ENCODE assay signal across 8 cellular contexts in the genomic region with DNA sequence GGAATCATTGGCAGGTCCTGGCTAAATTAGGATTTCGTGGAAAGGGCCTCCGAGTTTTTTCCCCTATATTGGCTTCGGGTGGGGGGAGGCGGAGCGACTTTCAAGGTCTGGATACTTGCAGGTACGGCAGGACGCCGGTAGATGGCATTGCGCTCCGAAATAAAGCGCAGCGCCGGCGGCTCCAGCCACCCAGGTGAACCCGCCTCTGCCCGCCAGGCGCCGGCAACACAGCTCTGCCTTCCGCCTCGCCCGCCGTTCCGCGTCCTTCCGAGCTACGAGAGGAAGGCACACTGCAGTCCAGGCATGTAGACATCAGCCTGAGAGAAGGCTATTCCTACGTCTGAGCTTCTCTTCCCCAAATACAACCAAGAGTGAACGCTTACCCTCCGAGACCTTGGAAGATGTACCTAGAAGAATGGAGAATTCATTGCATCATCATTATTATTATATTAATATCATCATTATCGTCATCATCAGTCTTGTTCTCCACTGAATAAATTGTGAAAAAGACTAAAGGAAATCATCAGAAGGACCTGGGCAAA.
DNase-seq lines count a peak whose midpoint lies in the region; ATAC-seq and TF ChIP-seq lines count a peak whose summit lies in the region.

No MANE protein-coding gene starts in this region.

- peaks cover 2% of the 10 kb centered on the region for H3K36me3 Mint-ChIP-seq in activated naive CD4-positive, alpha-beta T cell treated with anti-CD3 and anti-CD28 coated beads, Interleukin-2, amount 10 ng/mL, durations not matched to agents 7 days and 5 days

- peaks cover 19% of the 10 kb centered on the region for H3K4me1 ChIP-seq in Loucy (ENCODE audit: insufficient read depth, low read length, poor library complexity, severe bottlenecking)
- peaks cover 2% of the 10 kb centered on the region for H3K4me1 ChIP-seq in osteoblast (ENCODE audit: insufficient read depth, low read length)
- peaks cover 6 to 37% of the 10 kb centered on the region in 2 donors for H3K4me1 ChIP-seq in thoracic aorta (ENCODE audit: control insufficient read depth in 1 of 2, low read depth in 2 of 2)

- DNase-seq in G401 (ENCODE audit: low spot score) (peak; percentile 80), HCEC 1CT (peak; percentile 80), SHP77 (lab: John Stamatoyannopoulos, UW) (peak; percentile 53 to 73), globus pallidus (ENCODE audit: low spot score) (peak; percentile 61), osteoblast (ENCODE audit: insufficient read length, low spot score, missing footprints) (peak; percentile 80), thoracic aorta (ENCODE audit: low spot score) (peak; percentile 34)
- DNase-seq in activated naive CD4-positive, alpha-beta T cell treated with anti-CD3 and anti-CD28 coated beads, Interleukin-2, amount 10 ng/mL, durations not matched to agents 7 days and 5 days: peak; percentile 83

- CTCF ChIA-PET in activated naive CD4-positive, alpha-beta T cell treated with anti-CD3 and anti-CD28 coated beads, Interleukin-2, amount 10 ng/mL, durations not matched to agents 7 days and 5 days (lab: Charles Lee): interaction anchor here (0.7 to 5.2 kb wide), 16 partner anchors 9 to 595 kb away, joined by 3 to 50 read pairs (median 5); partner anchors contain the start of gene MECOM

- H2AFZ ChIP-seq in Loucy (ENCODE audit: low read length) (peak overlapping the region; percentile 93), osteoblast (ENCODE audit: low read length) (peak overlapping the region; percentile 88)

- H3K4me1 Mint-ChIP-seq in activated naive CD4-positive, alpha-beta T cell treated with anti-CD3 and anti-CD28 coated beads, Interleukin-2, amount 10 ng/mL, durations not matched to agents 7 days and 5 days: peaks cover 23% of the 10 kb centered on the region

- TF ChIP-seq CTCF in Loucy (conservative IDR thresholded peaks at IDR 0.05; ENCODE audit: low read length) (peak; percentile 76), osteoblast (IDR thresholded peaks at IDR 0.05; ENCODE audit: extremely low read depth, low read depth, low read length) (peak; percentile 73), thoracic aorta (IDR thresholded peaks at IDR 0.05) (peak; percentile 92)

- H4K20me1 ChIP-seq in Loucy (ENCODE audit: insufficient read depth, low read length, poor library complexity, severe bottlenecking): no peaks in the 10 kb centered on the region
- H4K20me1 ChIP-seq in osteoblast (ENCODE audit: insufficient read depth, low read length): no peaks in the 10 kb centered on the region

- H3K4me3 Mint-ChIP-seq in activated naive CD4-positive, alpha-beta T cell treated with anti-CD3 and anti-CD28 coated beads, Interleukin-2, amount 10 ng/mL, durations not matched to agents 7 days and 5 days: no peak overlapping the region

- H3F3A ChIP-seq in Loucy (ENCODE audit: low read depth): no peaks in the 10 kb centered on the region

- no peaks in the 10 kb centered on the region for H3K9me3 Mint-ChIP-seq in activated naive CD4-positive, alpha-beta T cell treated with anti-CD3 and anti-CD28 coated beads, Interleukin-2, amount 10 ng/mL, durations not matched to agents 7 days and 5 days

- H3K4me2 ChIP-seq in Loucy (ENCODE audit: low read depth, low read length, poor library complexity, severe bottlenecking) (peak overlapping the region; percentile 74), osteoblast (ENCODE audit: insufficient read depth, low read length) (peak overlapping the region; percentile 78)

- peak overlapping the region; percentile 63 for H3K9ac ChIP-seq in Loucy (ENCODE audit: low read depth, low read length, poor library complexity, severe bottlenecking)

- H3K4me3 ChIP-seq in Loucy (ENCODE audit: low read length, poor library complexity, severe bottlenecking) (peak overlapping the region; percentile 74), osteoblast (ENCODE audit: insufficient read depth, low read length) (peak overlapping the region; percentile 64), thoracic aorta (peak overlapping the region; percentile 88)

- no peak overlapping the region for H3K27ac Mint-ChIP-seq in activated naive CD4-positive, alpha-beta T cell treated with anti-CD3 and anti-CD28 coated beads, Interleukin-2, amount 10 ng/mL, durations not matched to agents 7 days and 5 days

- ATAC-seq in thoracic aorta (ENCODE audit: insufficient number of reproducible peaks, low FRiP score, low read depth): peak; percentile 46

- H3K9me3 ChIP-seq in Loucy (ENCODE audit: insufficient read depth, low read depth, low read length): no peaks in the 10 kb centered on the region
- H3K9me3 ChIP-seq in osteoblast (ENCODE audit: low read depth, low read length): no peaks in the 10 kb centered on the region
- no peaks in the 10 kb centered on the region for H3K9me3 ChIP-seq in thoracic aorta

- H3K36me3 ChIP-seq in Loucy (ENCODE audit: insufficient read depth, low read length) (no peaks in the 10 kb centered on the region), osteoblast (ENCODE audit: insufficient read depth, low read length) (no peaks in the 10 kb centered on the region), thoracic aorta (no peaks in the 10 kb centered on the region)

- no peaks in the 10 kb centered on the region for H3K9me2 ChIP-seq in Loucy (replicated peaks; ENCODE audit: low read depth, low read length)

- no peak overlapping the region for H3K27ac ChIP-seq in osteoblast (ENCODE audit: low read depth, low read length)
- peak overlapping the region; percentile 75 to 87 for H3K27ac ChIP-seq in thoracic aorta

- in situ Hi-C loops in G401 (cut with HindIII; ENCODE audit: low sequenced_read_pairs): no loop called here

- H3K79me2 ChIP-seq in Loucy (ENCODE audit: insufficient read depth, low read length): no peaks in the 10 kb centered on the region
- H3K79me2 ChIP-seq in osteoblast (ENCODE audit: insufficient read depth, low read length): peaks cover 3% of the 10 kb centered on the region

- H3K27me3 Mint-ChIP-seq in activated naive CD4-positive, alpha-beta T cell treated with anti-CD3 and anti-CD28 coated beads, Interleukin-2, amount 10 ng/mL, durations not matched to agents 7 days and 5 days: peaks cover 64% of the 10 kb centered on the region

- no peaks in the 10 kb centered on the region for H3K27me3 ChIP-seq in Loucy (ENCODE audit: insufficient read depth, low read length, poor library complexity, severe bottlenecking)
- peaks cover 35% of the 10 kb centered on the region for H3K27me3 ChIP-seq in osteoblast (ENCODE audit: insufficient read depth, low read length)
- H3K27me3 ChIP-seq in thoracic aorta (replicated peaks; ENCODE audit: insufficient read depth): no peaks in the 10 kb centered on the region
